8 cellular contexts compared by ENCODE assay signal in genomic region chr12:69290545-69291277, GRCh38. TPM values are rescaled to one million over a fixed set of nuclear protein-coding genes. Genes with fewer than 3 reads are reported as not detected.
DNase-seq lines count a peak whose midpoint lies in the region; ATAC-seq and TF ChIP-seq lines count a peak whose summit lies in the region.

No MANE protein-coding gene starts in this region.

- no peak overlapping the region for H3K27ac Mint-ChIP-seq in effector memory CD8-positive, alpha-beta T cell

- peak; percentile 93 for TF ChIP-seq CTCF in GM20000 (IDR thresholded peaks at IDR 0.05; ENCODE audit: extremely low read depth, missing control alignments)

- in situ Hi-C loops in Caki2 (cut with HindIII; ENCODE audit: low pct_unique_long_range_greater_than_20kb, low sequenced_read_pairs): no loop called here

- peaks cover 3 to 4% of the 10 kb centered on the region in 2 donors for H3K4me1 Mint-ChIP-seq in effector memory CD8-positive, alpha-beta T cell (ENCODE audit: low read depth in 2 of 2)

- H3K27me3 Mint-ChIP-seq in effector memory CD8-positive, alpha-beta T cell: peaks cover 54 to 61% of the 10 kb centered on the region in 2 donors

- H3K36me3 Mint-ChIP-seq in effector memory CD8-positive, alpha-beta T cell (ENCODE audit: insufficient read depth): no peaks in the 10 kb centered on the region

- peak; percentile 99 for ATAC-seq in HG03571 (IDR thresholded peaks at IDR 0.05; ENCODE audit: unreplicated experiment)
- ATAC-seq in effector memory CD8-positive, alpha-beta T cell (replicated peaks): peak; percentile 100

- no peaks in the 10 kb centered on the region for H3K9me3 Mint-ChIP-seq in effector memory CD8-positive, alpha-beta T cell

- no peak overlapping the region for H3K4me3 Mint-ChIP-seq in effector memory CD8-positive, alpha-beta T cell

- DNase-seq in Caki2 (ENCODE audit: low read depth) (peak; percentile 50), GM20000 (ENCODE audit: low spot score) (peak; percentile 68), NCI-H82 (lab: John Stamatoyannopoulos, UW) (peak; percentile 92), middle frontal gyrus (ENCODE audit: extremely low spot score, low spot score) (peak; percentile 50)
- DNase-seq in activated CD4-positive, alpha-beta T cell treated with anti-CD3 and anti-CD28 coated beads, Interleukin-2, amount 50 U/mL, for 48 hours: peak; percentile 85 to 86
- peak; percentile 66 to 78 (median 68) for DNase-seq in effector memory CD8-positive, alpha-beta T cell
- peak; percentile 49 to 55 for DNase-seq in stimulated activated CD8-positive, alpha-beta memory T cell treated with anti-CD3 and anti-CD28 coated beads, Interleukin-4, amount 100 ng/mL, for 4 hours (ENCODE audit: low read depth in 2 of 2, low spot score in 1 of 2)

RNA-seq across cellular contexts. Expression of gene CPSF6, which starts 51.3 kb away (rescaled TPM):
- 35.7 and 38.7 TPM in 2 replicates for total RNA-seq in Caki2 (2014; rRNA removed; shearing (Covaris generic); ENCODE audit: low replicate concordance)

RNA-seq across cellular contexts. Expression of gene LYZ, which starts 57.5 kb away (rescaled TPM):
- total RNA-seq in Caki2 (2014; rRNA removed; shearing (Covaris generic); ENCODE audit: low replicate concordance): not detected in 2 replicates

Comparison
In these comparisons a context has a peak if more than half of its experiments do, and no peak if none do; other contexts are left out.
1. Peak in every context shown above with its lines: DNase-seq and ATAC-seq.